Comparison of ENCODE assay signal across 15 cellular contexts in the genomic region with DNA sequence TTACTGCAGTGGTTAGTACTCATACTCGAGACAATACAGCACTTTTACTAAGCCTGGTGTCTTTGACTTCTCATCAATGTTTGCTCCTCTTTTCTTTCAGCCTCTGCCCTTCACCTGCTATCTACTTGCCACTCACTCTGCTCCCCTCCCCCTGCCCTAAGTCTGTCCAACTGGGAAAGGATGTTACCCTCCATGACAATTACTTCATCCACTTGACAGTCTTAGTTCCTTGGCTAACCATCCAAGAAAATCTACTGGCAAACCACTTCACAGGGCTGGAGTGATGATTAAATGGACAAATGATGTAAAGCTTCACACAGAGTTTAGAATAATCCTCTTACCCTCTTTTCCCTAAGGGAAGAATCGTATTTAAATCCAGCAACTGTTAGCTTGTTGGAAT. TPM values are rescaled to one million over a fixed set of nuclear protein-coding genes. Genes with fewer than 3 reads are reported as not detected.
DNase-seq lines count a peak whose midpoint lies in the region; ATAC-seq, FAIRE-seq and TF ChIP-seq lines count a peak whose summit lies in the region.
"Had no signal": no experiment of that assay in that cellular context is flagged by ENCODE, and none has a peak within 500 bp of the region (broad histone marks: within the 10 kb centered on the region; RNA-seq: fewer than 3 reads in every experiment).

No MANE protein-coding gene starts in this region.

- H3K9me2 ChIP-seq in GM23248 (ENCODE audit: insufficient read depth) = no peaks in the 10 kb centered on the region

- H3K4me3 ChIP-seq in K562 (no peak overlapping the region), GM23248 (no peak overlapping the region)
- H3K4me3 ChIP-seq: GM23338 had no signal

- WGBS in K562 (ENCODE audit: insufficient coverage, low coverage, missing lambda C conversion rate) = 9% methylated on average over 2 of the region's 2 CpGs
- 40 to 55% methylated on average over 2 of the region's 2 CpGs for WGBS in GM23248 (ENCODE audit: low coverage in 1 of 2, low lambda C conversion rate in 2 of 2, missing lambda C conversion rate in 2 of 2), 2 experiments

- DNase-seq in ACHN (peak; percentile 30), HK-2 (ENCODE audit: unreplicated experiment) (peak; percentile 14), NCI-H524 (lab: John Stamatoyannopoulos, UW) (peak; percentile 89 to 94), K562 (ENCODE audit: extremely low read depth in 1 of 4, low spot score in 3 of 4) (no peak), GM23248 (no peak), hippocampal formation (lab: John Stamatoyannopoulos, UW) (no peak), NCI-H748 treated with DMSO at 0.1 percent for 48 hours (lab: John Stamatoyannopoulos, UW) (no peak)
- DNase-seq: 8988T; C1 segment of cervical spinal cord; Calu3; CD4-positive, alpha-beta T cell; DMS153; GF-D8; IMR-90 had no signal

- H3K9me3 ChIP-seq in K562 (replicated peaks; ENCODE audit: control insufficient read depth, insufficient read depth, low read depth, low read length) (no peaks in the 10 kb centered on the region), GM23248 (ENCODE audit: low read depth) (no peaks in the 10 kb centered on the region)

- no peaks in the 10 kb centered on the region for H4K20me1 ChIP-seq in K562 (replicated peaks; ENCODE audit: control insufficient read depth, insufficient read depth, low read length)
- H4K20me1 ChIP-seq in GM23248 (ENCODE audit: insufficient read depth) = no peaks in the 10 kb centered on the region

- no peak overlapping the region for H3K4me2 ChIP-seq in K562 (ENCODE audit: insufficient read depth, low read length)
- H3K4me2 ChIP-seq in GM23248 (ENCODE audit: unreplicated experiment) = no peak overlapping the region
- H3K4me2 ChIP-seq: GM23338 had no signal

- no peaks in the 10 kb centered on the region for H3K9me1 ChIP-seq in K562 (ENCODE audit: control insufficient read depth, insufficient read depth, low read length)

- no TSS peak for BruUV-seq in K562 (replicated peaks; lab: Mats Ljungman, UMichigan)

- H3K36me3 ChIP-seq in K562 (ENCODE audit: control insufficient read depth, insufficient read depth, low read length) (no peaks in the 10 kb centered on the region), GM23248 (ENCODE audit: low read depth) (no peaks in the 10 kb centered on the region)

- H3K27ac ChIP-seq in K562 (ENCODE audit: extremely low read depth, low read depth, low read length) = no peak overlapping the region
- H3K27ac ChIP-seq in GM23248 = no peak overlapping the region

- no peak overlapping the region for H3K9ac ChIP-seq in K562 (ENCODE audit: insufficient read depth in 1 of 2, low read depth in 2 of 2, low read length in 2 of 2)
- H3K9ac ChIP-seq in GM23248 = no peak overlapping the region

- H2AFZ ChIP-seq in K562 (ENCODE audit: low read depth, low read length) (no peak overlapping the region; the same call in 1 of the 2 replicates), GM23248 (no peak overlapping the region)

- no peaks in the 10 kb centered on the region for H3K79me2 ChIP-seq in K562 (ENCODE audit: control insufficient read depth, insufficient read depth, low read length)
- no peaks in the 10 kb centered on the region for H3K79me2 ChIP-seq in GM23248 (ENCODE audit: insufficient read depth)

- POLR2A ChIA-PET in K562 (lab: Yijun Ruan, JAX) = no interaction called here

- no peak for FAIRE-seq in K562 (lab: Jason Lieb, UNC)

- no peak for TF ChIP-seq RAD21 in K562 (CRISPR knock-in tag; conservative IDR thresholded peaks at IDR 0.05 in 1 of 2, IDR thresholded peaks at IDR 0.05 in 1 of 2)

- H3K4me1 ChIP-seq in K562 (replicated peaks in 1 of 2; ENCODE audit: control insufficient read depth in 2 of 2, insufficient read depth in 2 of 2, low read length in 2 of 2) (peaks cover 0 to 2% of the 10 kb centered on the region in 2 experiments; a peak in 1 of 5 replicates), GM23248 (ENCODE audit: insufficient read depth) (no peaks in the 10 kb centered on the region)

- H3F3A ChIP-seq in GM23248 (ENCODE audit: insufficient read depth) = 0 out of 2 replicates have a peak, but pooled peaks cover 3% of the 10 kb centered on the region

- TF ChIP-seq POLR2A in K562 (conservative IDR thresholded peaks at IDR 0.05) = no peak

- TF ChIP-seq CTCF in K562 (IDR thresholded peaks at IDR 0.05 in 2 of 3, conservative IDR thresholded peaks at IDR 0.05 in 1 of 3; ENCODE audit: insufficient read depth in 2 of 3, low read depth in 1 of 3, low read length in 3 of 3) = no peak

- TF ChIP-seq EP300 in K562 (IDR thresholded peaks at IDR 0.05; ENCODE audit: low read length) = no peak

- in situ Hi-C loops in ACHN (cut with HindIII; ENCODE audit: low pct_ligation_motif_present, low pct_unique_long_range_greater_than_20kb, low sequenced_read_pairs) = no loop called here
- in situ Hi-C loops in K562 (cut with MboI) = no loop called here
- in situ Hi-C loops in GM23248 (cut with MboI) = no loop called here

- CTCF ChIA-PET in K562 (lab: Yijun Ruan, JAX; ENCODE audit: low intra/inter-chr PET ratio) = no interaction called here

- H3K27me3 ChIP-seq in K562 (ENCODE audit: control insufficient read depth in 2 of 2, insufficient read depth in 2 of 2, low read length in 2 of 2) (peaks cover 9 to 13% of the 10 kb centered on the region in 2 experiments; a peak in 3 of 5 replicates), GM23248 (replicated peaks; ENCODE audit: insufficient read depth) (peaks cover 20% of the 10 kb centered on the region; the same call in 1 of the 2 replicates)

- intact Hi-C loops in K562 (cut with micrococcal nuclease) = no loop called here

- no peak for ATAC-seq in K562
- ATAC-seq: GM23338 had no signal

TF ChIP-seq in K562, 482 proteins besides CTCF, POLR2A, EP300 and RAD21 (continues in another document):
- 0 out of 2 replicates have a peak, but pooled peaks have one; percentile 34 for TF ChIP-seq MCM3 (IDR thresholded peaks at IDR 0.05)
- TF ChIP-seq, protein P1, sequence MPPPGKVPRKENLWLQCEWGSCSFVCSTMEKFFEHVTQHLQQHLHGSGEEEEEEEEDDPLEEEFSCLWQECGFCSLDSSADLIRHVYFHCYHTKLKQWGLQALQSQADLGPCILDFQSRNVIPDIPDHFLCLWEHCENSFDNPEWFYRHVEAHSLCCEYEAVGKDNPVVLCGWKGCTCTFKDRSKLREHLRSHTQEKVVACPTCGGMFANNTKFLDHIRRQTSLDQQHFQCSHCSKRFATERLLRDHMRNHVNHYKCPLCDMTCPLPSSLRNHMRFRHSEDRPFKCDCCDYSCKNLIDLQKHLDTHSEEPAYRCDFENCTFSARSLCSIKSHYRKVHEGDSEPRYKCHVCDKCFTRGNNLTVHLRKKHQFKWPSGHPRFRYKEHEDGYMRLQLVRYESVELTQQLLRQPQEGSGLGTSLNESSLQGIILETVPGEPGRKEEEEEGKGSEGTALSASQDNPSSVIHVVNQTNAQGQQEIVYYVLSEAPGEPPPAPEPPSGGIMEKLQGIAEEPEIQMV (tag; conservative IDR thresholded peaks at IDR 0.05; ENCODE audit: low read depth) = no peak
- TF ChIP-seq, protein P2, sequence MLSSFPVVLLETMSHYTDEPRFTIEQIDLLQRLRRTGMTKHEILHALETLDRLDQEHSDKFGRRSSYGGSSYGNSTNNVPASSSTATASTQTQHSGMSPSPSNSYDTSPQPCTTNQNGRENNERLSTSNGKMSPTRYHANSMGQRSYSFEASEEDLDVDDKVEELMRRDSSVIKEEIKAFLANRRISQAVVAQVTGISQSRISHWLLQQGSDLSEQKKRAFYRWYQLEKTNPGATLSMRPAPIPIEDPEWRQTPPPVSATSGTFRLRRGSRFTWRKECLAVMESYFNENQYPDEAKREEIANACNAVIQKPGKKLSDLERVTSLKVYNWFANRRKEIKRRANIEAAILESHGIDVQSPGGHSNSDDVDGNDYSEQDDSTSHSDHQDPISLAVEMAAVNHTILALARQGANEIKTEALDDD (IDR thresholded peaks at IDR 0.05) = 0 out of 2 replicates have a peak, but pooled peaks have one; percentile 9
- TF ChIP-seq TCFL5 (CRISPR knock-in tag; conservative IDR thresholded peaks at IDR 0.05) = no peak

RNA-seq across cellular contexts. Expression of gene DLD, which starts 8.2 kb away (rescaled TPM):
- total RNA-seq in K562 (2011; cell fraction: chromatin; rRNA removed; ENCODE audit: low replicate concordance) = 145 and 414 TPM in 2 replicates
- total RNA-seq in K562 (2011; cell fraction: nucleolus; rRNA removed) = 52.5 and 60.0 TPM in 2 replicates
- total RNA-seq in K562 (2011; cell fraction: nucleoplasm; rRNA removed) = 116 and 161 TPM in 2 replicates
- total RNA-seq in K562 (2014; rRNA removed) (128 and 130 TPM in 2 replicates), K562 (2014; rRNA removed; fragmentation: Illumina TruSeq; extraction: Trizol) (192 and 248 TPM in 2 replicates), K562 (2015; rRNA removed; fragmentation: Illumina TruSeq; extraction: Trizol) (138 and 155 TPM in 2 replicates), K562 (2021) (190 and 201 TPM in 2 replicates)
- polyA plus RNA-seq in K562 (2011; rRNA removed) (269 and 357 TPM in 2 replicates), K562 (2014; fragmentation: Illumina TruSeq; extraction: Trizol) (553 and 639 TPM in 2 replicates), K562 (2014; fragmentation: Nextera tagmentation; extraction: Ambion mirVana) (100 to 1,000 TPM; 406 to 588 TPM), K562 (2014; rRNA removed) (230 and 247 TPM in 2 replicates), GM23248 (2016; fragmentation: Nextera tagmentation; extraction: Ambion mirVana) (97.1 and 99.4 TPM in 2 replicates)
- polyA plus RNA-seq in K562 (2011; cell fraction: cytosol; rRNA removed) = 144 and 306 TPM in 2 replicates
- polyA plus RNA-seq in K562 (2011; cell fraction: nucleus; rRNA removed) = 65.1 and 120 TPM in 2 replicates
- polyA plus RNA-seq in K562 (2012) = 223 and 282 TPM in 2 replicates
- 509 and 557 TPM in 2 replicates for polyA minus RNA-seq in K562 (2011; rRNA and poly(A)+ RNA removed)
- polyA minus RNA-seq in K562 (2011; cell fraction: cytosol; rRNA and poly(A)+ RNA removed) = 79.4 and 89.1 TPM in 2 replicates
- polyA minus RNA-seq in K562 (2011; cell fraction: nucleus; rRNA and poly(A)+ RNA removed) = 57.2 and 97.5 TPM in 2 replicates
- 80.1 and 84.5 TPM in 2 replicates for total RNA-seq in GM23248 (2014; rRNA removed; shearing (Covaris generic))

Comparison
In these comparisons a context has a peak if more than half of its experiments do, and no peak if none do; other contexts are left out.
1. DNase-seq: peak in ACHN (single experiment), HK-2 (single experiment) and NCI-H524 (2 of 2); none in K562 (0 of 4), GM23248 (single experiment), hippocampal formation (0 of 2) and NCI-H748 treated with DMSO at 0.1 percent for 48 hours (single experiment).